ENCODE assay signal across 16 cellular contexts in genomic region chr20:58271596-58272460, GRCh38. TPM values are rescaled to one million over a fixed set of nuclear protein-coding genes. Genes with fewer than 3 reads are reported as not detected.
A peak's percentile ranks its signal among the peaks of the same experiment; 100 is the strongest.
DNase-seq lines count a peak whose midpoint lies in the region; ATAC-seq, FAIRE-seq and TF ChIP-seq lines count a peak whose summit lies in the region.
"Had no signal": no experiment of that assay in that cellular context is flagged by ENCODE, and none has a peak within 500 bp of the region (broad histone marks: within the 10 kb centered on the region; RNA-seq: fewer than 3 reads in every experiment).

No MANE protein-coding gene starts in this region.

- H3K4me1 ChIP-seq in small intestine (ENCODE audit: control insufficient read depth in 2 of 2, insufficient read depth in 1 of 2, low read depth in 1 of 2, low read length in 1 of 2) (no peaks in the 10 kb centered on the region), Caco-2 (no peaks in the 10 kb centered on the region)

- CTCF ChIA-PET in Caco-2 (lab: Charles Lee), result no interaction called here

- DNase-seq in HTR-8/SVneo (ENCODE audit: insufficient read length, low spot score) (no peak), NCI-H526 treated with DMSO at 0.1 percent for 48 hours (lab: John Stamatoyannopoulos, UW) (peak; percentile 2), small intestine (no peak), DMS153 (lab: John Stamatoyannopoulos, UW) (no peak), Caco-2 (no peak)
- peak in 3 of 4 experiments; percentile 8 to 52 (median 23) for DNase-seq in stimulated activated CD4-positive, alpha-beta T cell treated with anti-CD3 and anti-CD28 coated beads, Interleukin-1b, Interleukin-23, amount 100 ng/mL, for 24 hours (ENCODE audit: low read depth in 4 of 4, low spot score in 1 of 4)
- DNase-seq: CD4-positive, alpha-beta memory T cell; effector memory CD4-positive, alpha-beta T cell; foreskin melanocyte; GF-D8; HFFc6; NCI-H187; trophoblast cell had no signal

- peak; percentile 69 for FAIRE-seq in HTR-8/SVneo (lab: Jason Lieb, UNC)
- no peak for FAIRE-seq in small intestine (lab: Jason Lieb, UNC)
- FAIRE-seq: islet of Langerhans had no signal

- H3K4me1 Mint-ChIP-seq in activated T-helper 17 cell treated with anti-CD3 and anti-CD28 coated beads, Interleukin-2, amount 50 U/mL, for 72 hours, result peaks cover 33% of the 10 kb centered on the region
- peaks cover 13% of the 10 kb centered on the region for H3K4me1 Mint-ChIP-seq in Caco-2 (ENCODE audit: low read depth, unreplicated experiment)

- H3K9me3 Mint-ChIP-seq in activated T-helper 17 cell treated with anti-CD3 and anti-CD28 coated beads, Interleukin-2, amount 50 U/mL, for 72 hours, result no peaks in the 10 kb centered on the region
- peaks cover 14% of the 10 kb centered on the region for H3K9me3 Mint-ChIP-seq in Caco-2 (ENCODE audit: unreplicated experiment)
- H3K9me3 Mint-ChIP-seq: CD4-positive, alpha-beta memory T cell had no signal

- peak overlapping the region; percentile 53 for H3K27ac Mint-ChIP-seq in activated T-helper 17 cell treated with anti-CD3 and anti-CD28 coated beads, Interleukin-2, amount 50 U/mL, for 72 hours
- no peak overlapping the region for H3K27ac Mint-ChIP-seq in Caco-2 (ENCODE audit: unreplicated experiment)
- H3K27ac Mint-ChIP-seq: HFFc6 had no signal

- H3K36me3 Mint-ChIP-seq in activated T-helper 17 cell treated with anti-CD3 and anti-CD28 coated beads, Interleukin-2, amount 50 U/mL, for 72 hours (ENCODE audit: low read depth), result peaks cover 62% of the 10 kb centered on the region
- no peaks in the 10 kb centered on the region for H3K36me3 Mint-ChIP-seq in Caco-2 (ENCODE audit: insufficient read depth, unreplicated experiment)

- H3K27me3 Mint-ChIP-seq in activated T-helper 17 cell treated with anti-CD3 and anti-CD28 coated beads, Interleukin-2, amount 50 U/mL, for 72 hours, result no peaks in the 10 kb centered on the region
- H3K27me3 Mint-ChIP-seq in Caco-2 (ENCODE audit: insufficient read depth, unreplicated experiment), result no peaks in the 10 kb centered on the region
- H3K27me3 Mint-ChIP-seq: CD4-positive, alpha-beta memory T cell had no signal

- no peak for TF ChIP-seq CTCF in Caco-2 (IDR thresholded peaks at IDR 0.05; ENCODE audit: insufficient read depth in 1 of 2, low read depth in 1 of 2, low read length in 1 of 2, severe bottlenecking in 1 of 2, unreplicated experiment in 1 of 2)

- H3K27me3 ChIP-seq in small intestine (ENCODE audit: control insufficient read depth in 2 of 2, insufficient read depth in 2 of 2, low read length in 2 of 2) (no peaks in the 10 kb centered on the region), Caco-2 (replicated peaks; ENCODE audit: control insufficient read depth, insufficient read depth, low read length) (no peaks in the 10 kb centered on the region)

- intact Hi-C loops in Caco-2 (cut with micrococcal nuclease; ENCODE audit: unreplicated experiment), result no loop called here

- no peak overlapping the region for H3K4me3 ChIP-seq in small intestine (ENCODE audit: low read depth in 1 of 2, low read length in 2 of 2)
- H3K4me3 ChIP-seq in Caco-2 (ENCODE audit: low read depth, low read length), result no peak overlapping the region

- H3K9me3 ChIP-seq in small intestine (ENCODE audit: control insufficient read depth, low read depth) (no peaks in the 10 kb centered on the region), Caco-2 (peaks cover 3% of the 10 kb centered on the region; the same call in 1 of the 2 replicates)

- no TSS peak for BruUV-seq in Caco-2 (replicated peaks; lab: Mats Ljungman, UMichigan)

- H3K4me3 Mint-ChIP-seq in activated T-helper 17 cell treated with anti-CD3 and anti-CD28 coated beads, Interleukin-2, amount 50 U/mL, for 72 hours, result peak overlapping the region; percentile 49
- H3K4me3 Mint-ChIP-seq in Caco-2 (ENCODE audit: unreplicated experiment), result no peak overlapping the region
- H3K4me3 Mint-ChIP-seq: CD4-positive, alpha-beta memory T cell; HFFc6 had no signal

- H3K36me3 ChIP-seq in small intestine (ENCODE audit: control insufficient read depth in 2 of 2, insufficient read depth in 2 of 2, low read length in 2 of 2) (peaks cover 2 to 6% of the 10 kb centered on the region in 2 donors), Caco-2 (ENCODE audit: control insufficient read depth, insufficient read depth, low read length) (no peaks in the 10 kb centered on the region)

- no peak overlapping the region for H3K27ac ChIP-seq in small intestine (ENCODE audit: low read depth in 1 of 2, low read length in 1 of 2)

- POLR2A ChIA-PET in Caco-2 (lab: Charles Lee), result no interaction called here

- 78 to 91% (median 89%) methylated on average over 13 of the region's 13 CpGs for WGBS in small intestine, 3 donors

- peak; percentile 98 for ATAC-seq in activated T-helper 17 cell treated with anti-CD3 and anti-CD28 coated beads, Interleukin-2, amount 50 U/mL, for 72 hours (replicated peaks)
- no peak for ATAC-seq in HG02970 (IDR thresholded peaks at IDR 0.05; ENCODE audit: low FRiP score, unreplicated experiment)

RNA-seq across cellular contexts. Expression of gene RAB22A, which starts 37.7 kb away (rescaled TPM):
- 10 to 100 TPM; 11.6 to 12.8 TPM for total RNA-seq in activated T-helper 17 cell treated with anti-CD3 and anti-CD28 coated beads, Interleukin-2, amount 50 U/mL, for 72 hours
- polyA plus RNA-seq in small intestine, result 10 to 100 TPM in 2 of 3 donors, 1 to 10 TPM in 1; 6.9 to 12.4 (median 11.9) TPM
- total RNA-seq in Caco-2 (2022), result 24.1 and 25.7 TPM in 2 replicates

RNA-seq across cellular contexts. Expression of gene ANKRD60, which starts 43.4 kb away (rescaled TPM):
- not detected for total RNA-seq in activated T-helper 17 cell treated with anti-CD3 and anti-CD28 coated beads, Interleukin-2, amount 50 U/mL, for 72 hours
- polyA plus RNA-seq in small intestine, result not detected
- total RNA-seq in Caco-2 (2022), result not detected in 2 replicates
- total RNA-seq: CD4-positive, alpha-beta memory T cell; HFFc6 had no signal
- polyA plus RNA-seq: CD4-positive, alpha-beta memory T cell had no signal

Comparison
In these comparisons a context has a peak if more than half of its experiments do, and no peak if none do; other contexts are left out.
1. DNase-seq: peak in NCI-H526 treated with DMSO at 0.1 percent for 48 hours (single experiment) and stimulated activated CD4-positive, alpha-beta T cell treated with anti-CD3 and anti-CD28 coated beads, Interleukin-1b, Interleukin-23, amount 100 ng/mL, for 24 hours (3 of 4); none in HTR-8/SVneo (single experiment), small intestine (single experiment), DMS153 (single experiment) and Caco-2 (0 of 2).